In the genomic region with DNA sequence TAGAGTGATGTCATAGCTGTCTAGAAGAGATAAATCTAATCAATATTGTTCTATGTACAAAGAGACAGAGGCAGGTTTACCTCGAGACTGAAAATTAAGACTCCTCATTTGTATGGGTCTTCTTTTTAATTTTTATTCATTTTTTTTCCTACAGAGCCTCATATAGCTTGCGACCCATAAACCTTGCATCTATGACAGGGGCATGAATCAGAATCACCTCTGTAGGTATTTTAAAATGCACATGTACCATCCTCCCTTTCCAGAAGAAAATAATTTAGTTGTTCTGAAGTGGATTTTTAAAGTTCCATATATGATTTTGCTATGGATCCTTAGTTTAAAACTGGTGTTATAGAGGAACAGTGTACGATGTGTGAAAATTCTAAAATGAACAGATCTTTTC, we compare ENCODE assay signal across 3 cellular contexts.
"Had no signal": no experiment of that assay in that cellular context is flagged by ENCODE, and none has a peak within 500 bp of the region (broad histone marks: within the 10 kb centered on the region; RNA-seq: fewer than 3 reads in every experiment).

No MANE protein-coding gene starts in this region.

- ATAC-seq: GM23338, HepG2 had no signal

- H3K4me2 ChIP-seq: GM23338 had no signal

- H3K4me3 ChIP-seq: GM23338 had no signal

- DNase-seq: H9 had no signal

- H2AFZ ChIP-seq: GM23338 had no signal
